In genomic region chrX:110304884-110305283, GRCh38 we compare ENCODE assay signal across 24 cellular contexts. TPM values are rescaled to one million over a fixed set of nuclear protein-coding genes. Genes with fewer than 3 reads are reported as not detected.
"Had no signal": no experiment of that assay in that cellular context is flagged by ENCODE, and none has a peak within 500 bp of the region (broad histone marks: within the 10 kb centered on the region; RNA-seq: fewer than 3 reads in every experiment).

No MANE protein-coding gene starts in this region.

- ATAC-seq: gastroesophageal sphincter; left ventricle myocardium superior; naive thymus-derived CD8-positive, alpha-beta T cell had no signal

- H3K4me3 Mint-ChIP-seq: activated naive CD8-positive, alpha-beta T cell treated with anti-CD3 and anti-CD28 coated beads, Interleukin-2, amount 10 ng/mL, durations not matched to agents 7 days and 5 days; activated T-cell treated with anti-CD3 and anti-CD28 coated beads, Interleukin-2, amount 50 U/mL, for 24 hours; mesothelial cell of epicardium; naive thymus-derived CD8-positive, alpha-beta T cell; T-helper 2 cell treated with Interferon-gamma antibody and Interleukin-4, amounts not matched to agents 5 μg/mL and 100 μg/mL, for 36 hours; type B pancreatic cell had no signal

- H3K27me3 ChIP-seq: cardiac muscle cell, gastroesophageal sphincter, testis, vagina had no signal

- H3K4me1 ChIP-seq: gastroesophageal sphincter, testis, vagina had no signal

- H3K36me3 ChIP-seq: cardiac muscle cell, gastroesophageal sphincter, vagina had no signal

- FAIRE-seq: TTC549 had no signal

- H3K27ac ChIP-seq: cardiac muscle cell, epithelial cell of prostate, gastroesophageal sphincter, testis, vagina had no signal

- H3K4me3 ChIP-seq: cardiac muscle cell, gastroesophageal sphincter, testis, vagina had no signal

- H3K9me3 ChIP-seq: gastroesophageal sphincter, testis, vagina had no signal

- H3K27me3 Mint-ChIP-seq: activated naive CD8-positive, alpha-beta T cell treated with anti-CD3 and anti-CD28 coated beads, Interleukin-2, amount 10 ng/mL, durations not matched to agents 7 days and 5 days; naive thymus-derived CD8-positive, alpha-beta T cell; progenitor cell of endocrine pancreas; type B pancreatic cell had no signal

- DNase-seq: activated CD4-positive, alpha-beta T cell treated with anti-CD3 and anti-CD28 coated beads for 4 hours; activated effector memory CD4-positive, alpha-beta T cell treated with anti-CD3 and anti-CD28 coated beads, Interleukin-2, amount 50 U/mL, for 16 hours; activated naive CD8-positive, alpha-beta T cell treated with anti-CD3 and anti-CD28 coated beads, Interleukin-2, amount 10 ng/mL, durations not matched to agents 7 days and 5 days; activated T-cell treated with anti-CD3 and anti-CD28 coated beads, Interleukin-2, amount 50 U/mL, for 24 hours; amygdala; cortex of kidney; head of caudate nucleus; hypothalamus; left ventricle myocardium superior; mammary epithelial cell; naive thymus-derived CD8-positive, alpha-beta T cell; stimulated activated CD4-positive, alpha-beta T cell treated with anti-CD3 and anti-CD28 coated beads, Interleukin-2, amount 100 ng/mL, for 48 hours; stimulated activated CD8-positive, alpha-beta memory T cell treated with anti-CD3 and anti-CD28 coated beads, Interleukin-4, amount 100 ng/mL, for 48 hours; stimulated activated naive CD4-positive, alpha-beta T cell; testis had no signal

- H3K27ac Mint-ChIP-seq: activated naive CD8-positive, alpha-beta T cell treated with anti-CD3 and anti-CD28 coated beads, Interleukin-2, amount 10 ng/mL, durations not matched to agents 7 days and 5 days; activated T-cell treated with anti-CD3 and anti-CD28 coated beads, Interleukin-2, amount 50 U/mL, for 24 hours; mesothelial cell of epicardium; progenitor cell of endocrine pancreas; T-helper 2 cell treated with Interferon-gamma antibody and Interleukin-4, amounts not matched to agents 5 μg/mL and 100 μg/mL, for 36 hours; type B pancreatic cell had no signal

- H3K9me3 Mint-ChIP-seq: activated naive CD8-positive, alpha-beta T cell treated with anti-CD3 and anti-CD28 coated beads, Interleukin-2, amount 10 ng/mL, durations not matched to agents 7 days and 5 days; activated T-cell treated with anti-CD3 and anti-CD28 coated beads, Interleukin-2, amount 50 U/mL, for 24 hours; T-helper 2 cell treated with Interferon-gamma antibody and Interleukin-4, amounts not matched to agents 5 μg/mL and 100 μg/mL, for 36 hours had no signal

RNA-seq across cellular contexts. Expression of gene RTL9, which starts 53.8 kb away (rescaled TPM):
- total RNA-seq: activated naive CD8-positive, alpha-beta T cell treated with anti-CD3 and anti-CD28 coated beads, Interleukin-2, amount 10 ng/mL, durations not matched to agents 7 days and 5 days; naive thymus-derived CD8-positive, alpha-beta T cell; vagina had no signal
- polyA plus RNA-seq: naive thymus-derived CD8-positive, alpha-beta T cell had no signal
